Comparison of ENCODE assay signal across 28 cellular contexts in the genomic region with DNA sequence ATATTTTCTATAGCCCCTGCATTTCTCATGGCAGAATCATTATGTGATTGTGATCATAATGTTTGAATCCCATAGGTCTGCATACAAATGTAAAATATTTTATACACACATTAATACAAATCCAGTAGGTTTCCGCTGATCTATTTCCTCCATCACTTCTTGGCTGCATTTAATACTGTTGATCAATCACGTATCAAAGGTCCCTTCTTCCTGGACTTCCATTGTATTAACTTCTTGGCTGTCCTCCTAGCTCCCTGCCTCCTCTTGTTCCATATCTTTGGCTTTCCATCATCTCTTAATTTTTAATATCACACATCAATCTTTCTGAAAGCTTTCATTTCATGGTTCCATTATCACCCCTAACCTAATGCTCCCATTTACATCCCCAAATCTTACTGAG.
"Had no signal": no experiment of that assay in that cellular context is flagged by ENCODE, and none has a peak within 500 bp of the region (broad histone marks: within the 10 kb centered on the region; RNA-seq: fewer than 3 reads in every experiment).

No MANE protein-coding gene starts in this region.

- H3K4me2 ChIP-seq: neural progenitor cell, smooth muscle cell had no signal

- H3K79me2 ChIP-seq: parathyroid adenoma had no signal

- H3K27ac ChIP-seq: neural progenitor cell, ovary, parathyroid adenoma, psoas muscle, skin epidermis, spleen, suprapubic skin, testis, tibial artery, transverse colon, upper lobe of right lung, uterus had no signal

- DNase-seq: natural killer cell; occipital lobe; ovary; posterior cingulate gyrus; psoas muscle; right cardiac atrium; spleen; stimulated activated CD4-positive, alpha-beta T cell treated with anti-CD3 and anti-CD28 coated beads, Interleukin-12 subunit alpha, Interleukin-12 subunit beta, amount 100 ng/mL, for 4 hours; stimulated activated CD4-positive, alpha-beta T cell treated with anti-CD3 and anti-CD28 coated beads, Interleukin-1b, Interleukin-23, amount 100 ng/mL, for 48 hours; stimulated activated CD4-positive, alpha-beta T cell treated with anti-CD3 and anti-CD28 coated beads, Interleukin-4, amount 100 ng/mL, for 1 hour; stimulated activated CD4-positive, alpha-beta T cell treated with anti-CD3 and anti-CD28 coated beads, Interleukin-4, amount 100 ng/mL, for 4 hours; stimulated activated CD8-positive, alpha-beta memory T cell treated with anti-CD3 and anti-CD28 coated beads, Interleukin-4, amount 100 ng/mL, for 48 hours; stimulated activated naive CD4-positive, alpha-beta T cell; stimulated activated naive CD8-positive, alpha-beta T cell treated with anti-CD3 and anti-CD28 coated beads, Interleukin-15, amount 100 ng/mL, for 72 hours; stimulated activated naive CD8-positive, alpha-beta T cell treated with anti-CD3 and anti-CD28 coated beads, Interleukin-15, Interleukin-2, amounts not matched to agents 100 U/mL and 50 U/mL, for 24 hours; substantia nigra; testis; tibial artery; transverse colon; upper lobe of right lung; uterus had no signal

- H2AFZ ChIP-seq: neural progenitor cell, parathyroid adenoma had no signal

- H3K36me3 ChIP-seq: neural progenitor cell, ovary, spleen, suprapubic skin, tibial artery, transverse colon, upper lobe of right lung, uterus had no signal

- ATAC-seq: natural killer cell; psoas muscle; right cardiac atrium; sciatic nerve; stimulated activated memory B cell treated with anti-CD40 and anti-IgM and Interleukin-4, amounts not matched to agents 10 μg/mL and 1 μg/mL and 100 μg/mL, for 72 hours; stimulated activated naive CD8-positive, alpha-beta T cell treated with anti-CD3 and anti-CD28 coated beads, Interleukin-15, amount 100 ng/mL, for 72 hours; stimulated activated naive CD8-positive, alpha-beta T cell treated with anti-CD3 and anti-CD28 coated beads, Interleukin-15, Interleukin-2, amounts not matched to agents 100 U/mL and 50 U/mL, for 24 hours; upper lobe of right lung had no signal

- H3K4me1 ChIP-seq: neural progenitor cell, parathyroid adenoma, psoas muscle, spleen, suprapubic skin, testis, tibial artery, transverse colon, upper lobe of right lung, uterus had no signal

- H3K4me3 ChIP-seq: neural progenitor cell, ovary, psoas muscle, skin epidermis, smooth muscle cell, spleen, suprapubic skin, testis, tibial artery, transverse colon, upper lobe of right lung, uterus had no signal

- H3K27me3 ChIP-seq: neural progenitor cell, ovary, spleen, suprapubic skin, testis, tibial artery, transverse colon, upper lobe of right lung, uterus had no signal

- H3K9me3 ChIP-seq: ovary, suprapubic skin, testis, transverse colon, upper lobe of right lung, uterus had no signal
